In genomic region chr13:77415253-77416127, GRCh38 we compare ENCODE assay signal across 10 cellular contexts.
A peak's percentile ranks its signal among the peaks of the same experiment; 100 is the strongest.
DNase-seq lines count a peak whose midpoint lies in the region; ATAC-seq lines count a peak whose summit lies in the region.
"Had no signal": no experiment of that assay in that cellular context is flagged by ENCODE, and none has a peak within 500 bp of the region (broad histone marks: within the 10 kb centered on the region; RNA-seq: fewer than 3 reads in every experiment).

No MANE protein-coding gene starts in this region.

- ATAC-seq in HG02588 (IDR thresholded peaks at IDR 0.05; ENCODE audit: unreplicated experiment), result peak; percentile 85
- ATAC-seq in stimulated activated naive CD8-positive, alpha-beta T cell treated with anti-CD3 and anti-CD28 coated beads, Interleukin-15, Interleukin-2, amounts not matched to agents 100 U/mL and 50 U/mL, for 24 hours, result peak; percentile 68

- DNase-seq in NCI-H2171 treated with DMSO at 0.1 percent for 48 hours (lab: John Stamatoyannopoulos, UW) (peak; percentile 20), NCI-H2171 (lab: John Stamatoyannopoulos, UW) (no peak), MG63 (peak; percentile 14), RKO (ENCODE audit: low spot score) (no peak), cerebellum (ENCODE audit: low spot score) (no peak), immature natural killer cell (no peak)
- DNase-seq in stimulated activated naive CD8-positive, alpha-beta T cell treated with anti-CD3 and anti-CD28 coated beads, Interleukin-15, Interleukin-2, amounts not matched to agents 100 U/mL and 50 U/mL, for 24 hours, result no peak
- DNase-seq: dermis blood vessel endothelial cell, Kasumi-1 had no signal

- no peaks in the 10 kb centered on the region for H3K4me1 Mint-ChIP-seq in immature natural killer cell

- H3K4me3 ChIP-seq in MG63, result no peak overlapping the region

- no peaks in the 10 kb centered on the region for H3K36me3 Mint-ChIP-seq in immature natural killer cell

- H3K9me3 ChIP-seq in MG63, result no peaks in the 10 kb centered on the region

- no peaks in the 10 kb centered on the region for H3K27me3 ChIP-seq in MG63

- no peak overlapping the region for H3K4me3 Mint-ChIP-seq in immature natural killer cell

- H3K27ac Mint-ChIP-seq in immature natural killer cell, result no peak overlapping the region

- H3K27me3 Mint-ChIP-seq in immature natural killer cell (ENCODE audit: low read depth in 3 of 3), result peaks cover 0 to 2% (median 0%) of the 10 kb centered on the region in 3 donors

- H3K36me3 ChIP-seq in MG63, result no peaks in the 10 kb centered on the region

- peaks cover 0 to 2% (median 0%) of the 10 kb centered on the region in 6 donors for H3K9me3 Mint-ChIP-seq in immature natural killer cell

Comparison
In these comparisons a context has a peak if more than half of its experiments do, and no peak if none do; other contexts are left out.
1. DNase-seq: peak in NCI-H2171 treated with DMSO at 0.1 percent for 48 hours (single experiment) and MG63 (single experiment); none in NCI-H2171 (single experiment), stimulated activated naive CD8-positive, alpha-beta T cell treated with anti-CD3 and anti-CD28 coated beads, Interleukin-15, Interleukin-2, amounts not matched to agents 100 U/mL and 50 U/mL, for 24 hours (single experiment), RKO (single experiment), cerebellum (single experiment) and immature natural killer cell (0 of 3).